Comparison of ENCODE assay signal across 20 cellular contexts in genomic region chr11:134599180-134599810, GRCh38.
DNase-seq lines count a peak whose midpoint lies in the region; ATAC-seq, FAIRE-seq and TF ChIP-seq lines count a peak whose summit lies in the region.
"Had no signal": no experiment of that assay in that cellular context is flagged by ENCODE, and none has a peak within 500 bp of the region (broad histone marks: within the 10 kb centered on the region; RNA-seq: fewer than 3 reads in every experiment).

No MANE protein-coding gene starts in this region.

- H3K36me3 ChIP-seq in HepG2 (replicated peaks in 1 of 2; ENCODE audit: control insufficient read depth in 1 of 2, insufficient read depth in 2 of 2, low read length in 2 of 2) (no peaks in the 10 kb centered on the region), right lobe of liver (no peaks in the 10 kb centered on the region), SJCRH30 (no peaks in the 10 kb centered on the region), PC-9 (ENCODE audit: low read depth) (no peaks in the 10 kb centered on the region)
- H3K36me3 ChIP-seq: left ventricle myocardium inferior, prostate gland had no signal

- no peaks in the 10 kb centered on the region for H3K4me1 ChIP-seq in HepG2 (ENCODE audit: insufficient read depth, low read length)
- H3K4me1 ChIP-seq in right lobe of liver, result no peaks in the 10 kb centered on the region
- H3K4me1 ChIP-seq in SJCRH30, result peaks cover 4% of the 10 kb centered on the region
- no peaks in the 10 kb centered on the region for H3K4me1 ChIP-seq in PC-9 (replicated peaks; ENCODE audit: insufficient read depth)
- H3K4me1 ChIP-seq: left ventricle myocardium inferior, prostate gland had no signal

- BruUV-seq in HepG2 (replicated peaks; lab: Mats Ljungman, UMichigan) (no TSS peak), PC-9 (replicated peaks; lab: Mats Ljungman, UMichigan) (no TSS peak)

- no peak for FAIRE-seq in HepG2 (lab: Jason Lieb, UNC)
- FAIRE-seq: astrocyte, small intestine had no signal

- no peak overlapping the region for H3K4me2 ChIP-seq in HepG2 (ENCODE audit: low read depth, low read length)
- no peak overlapping the region for H3K4me2 ChIP-seq in PC-9

- no peak for TF ChIP-seq EP300 in HepG2 (IDR thresholded peaks at IDR 0.05; ENCODE audit: low read depth in 2 of 2, low read length in 2 of 2)
- no peak for TF ChIP-seq EP300 in HepG2 (CRISPR knock-in tag; IDR thresholded peaks at IDR 0.05; ENCODE audit: borderline replicate concordance)

- no peak for ATAC-seq in HepG2
- ATAC-seq in right lobe of liver, result no peak
- ATAC-seq in GM21360 (IDR thresholded peaks at IDR 0.05; ENCODE audit: unreplicated experiment), result no peak
- ATAC-seq: activated naive CD4-positive, alpha-beta T cell treated with anti-CD3 and anti-CD28 coated beads, Interleukin-2, amount 50 U/mL, for 72 hours; stimulated activated effector memory CD8-positive, alpha-beta T cell treated with anti-CD3 and anti-CD28 coated beads, Interleukin-12 subunit alpha, Interleukin-12 subunit beta, amount 100 ng/mL, for 72 hours had no signal

- no peak for TF ChIP-seq RAD21 in HepG2 (CRISPR knock-in tag; IDR thresholded peaks at IDR 0.05)

- DNase-seq in HepG2 (ENCODE audit: low spot score) (no peak), right lobe of liver (no peak), SJCRH30 (peak; percentile 39 to 65), left kidney (ENCODE audit: low read depth, low spot score) (peak; percentile 48), ureter (ENCODE audit: low spot score) (peak; percentile 19), NCI-H526 treated with DMSO at 0.1 percent for 48 hours (lab: John Stamatoyannopoulos, UW) (no peak), PC-9 (no peak)
- DNase-seq: activated CD4-positive, alpha-beta T cell treated with anti-CD3 and anti-CD28 coated beads for 1 hour; central memory CD4-positive, alpha-beta T cell; dorsolateral prefrontal cortex; left ventricle myocardium inferior; NCI-H1417 treated with DMSO at 0.1 percent for 48 hours; NCI-H2171; NCI-H526; small intestine had no signal

- in situ Hi-C loops in HepG2 (cut with HindIII; ENCODE audit: extremely low pct_ligation_motif_present, low pct_unique_long_range_greater_than_20kb), result no loop called here

- TF ChIP-seq POLR2A in HepG2 (IDR thresholded peaks at IDR 0.05; ENCODE audit: insufficient read depth in 1 of 2, low read depth in 2 of 2, low read length in 2 of 2) (no peak), right lobe of liver (IDR thresholded peaks at IDR 0.05) (no peak)

- H3K4me3 ChIP-seq in HepG2 (replicated peaks in 1 of 3; ENCODE audit: insufficient read depth in 1 of 3, low read depth in 2 of 3, low read length in 3 of 3), result no peak overlapping the region
- H3K4me3 ChIP-seq in right lobe of liver, result no peak overlapping the region
- no peak overlapping the region for H3K4me3 ChIP-seq in SJCRH30
- no peak overlapping the region for H3K4me3 ChIP-seq in PC-9
- H3K4me3 ChIP-seq: dorsolateral prefrontal cortex, left ventricle myocardium inferior, prostate gland had no signal

- no peaks in the 10 kb centered on the region for H3F3A ChIP-seq in PC-9 (ENCODE audit: insufficient read depth, low read depth)

- H4K20me1 ChIP-seq in HepG2 (ENCODE audit: insufficient read depth, low read length) (no peaks in the 10 kb centered on the region), PC-9 (ENCODE audit: insufficient read depth) (no peaks in the 10 kb centered on the region)

- no peaks in the 10 kb centered on the region for H3K9me2 ChIP-seq in PC-9 (ENCODE audit: insufficient read depth)

- H3K79me2 ChIP-seq in HepG2 (ENCODE audit: insufficient read depth, low read length), result no peaks in the 10 kb centered on the region
- no peaks in the 10 kb centered on the region for H3K79me2 ChIP-seq in PC-9 (ENCODE audit: low read depth)

- 10% methylated on average over 7 of the region's 8 CpGs for WGBS in HepG2 (ENCODE audit: low lambda C conversion rate)
- WGBS in right lobe of liver (ENCODE audit: insufficient coverage, low coverage, low lambda C conversion rate, missing lambda C conversion rate), result 21% methylated on average over 8 of the region's 8 CpGs

- POLR2A ChIA-PET in HepG2 (lab: Yijun Ruan, JAX), result no interaction called here
- POLR2A ChIA-PET in PC-9 (lab: Charles Lee; ENCODE audit: unreplicated experiment), result no interaction called here

- no peak overlapping the region for H2AFZ ChIP-seq in HepG2 (ENCODE audit: low read length)
- no peak overlapping the region for H2AFZ ChIP-seq in PC-9

- TF ChIP-seq CTCF in HepG2 (CRISPR knock-in tag; IDR thresholded peaks at IDR 0.05) (no peak), right lobe of liver (IDR thresholded peaks at IDR 0.05) (no peak), PC-9 (conservative IDR thresholded peaks at IDR 0.05) (no peak)

- H3K9me3 ChIP-seq in HepG2 (ENCODE audit: low read length) (no peaks in the 10 kb centered on the region), right lobe of liver (no peaks in the 10 kb centered on the region), SJCRH30 (replicated peaks) (no peaks in the 10 kb centered on the region), PC-9 (ENCODE audit: insufficient read depth, low read depth) (no peaks in the 10 kb centered on the region)
- H3K9me3 ChIP-seq: left ventricle myocardium inferior, prostate gland had no signal

- H3K27ac ChIP-seq in HepG2 (ENCODE audit: extremely low read length, insufficient read depth, low read length) (no peak overlapping the region), right lobe of liver (no peak overlapping the region), SJCRH30 (no peak overlapping the region), PC-9 (no peak overlapping the region)
- H3K27ac ChIP-seq: dorsolateral prefrontal cortex, left ventricle myocardium inferior, prostate gland had no signal

- H3K9ac ChIP-seq in HepG2 (ENCODE audit: insufficient read depth, low read depth, low read length), result no peak overlapping the region

- H3K27me3 ChIP-seq in HepG2 (ENCODE audit: control insufficient read depth in 1 of 2, insufficient read depth in 2 of 2, low read length in 2 of 2) (peaks cover 0 to 2% of the 10 kb centered on the region in 2 experiments; a peak in 3 of 5 replicates), right lobe of liver (no peaks in the 10 kb centered on the region), SJCRH30 (no peaks in the 10 kb centered on the region), PC-9 (ENCODE audit: insufficient read depth, low read depth) (peaks cover 85% of the 10 kb centered on the region)
- H3K27me3 ChIP-seq: dorsolateral prefrontal cortex had no signal

- intact Hi-C loops in HepG2 (cut with micrococcal nuclease; ENCODE audit: unreplicated experiment), result no loop called here
- intact Hi-C loops in right lobe of liver (cut with DNase I), result no loop called here
- intact Hi-C loops in PC-9 (cut with micrococcal nuclease; ENCODE audit: unreplicated experiment), result no loop called here

- CTCF ChIA-PET in HepG2 (lab: Yijun Ruan, JAX; ENCODE audit: low intra/inter-chr PET ratio, low total read pairs) (no interaction called here), PC-9 (lab: Charles Lee) (no interaction called here)

TF ChIP-seq in HepG2, 621 proteins besides CTCF, POLR2A, EP300 and RAD21 (continues in another document):
- TF ChIP-seq HMG20B (CRISPR knock-in tag; conservative IDR thresholded peaks at IDR 0.05) (no peak), MEIS1 (CRISPR knock-in tag; IDR thresholded peaks at IDR 0.05; ENCODE audit: borderline replicate concordance) (no peak), NFE2L2 (IDR thresholded peaks at IDR 0.05; ENCODE audit: low read length) (peak; percentile 68)
- TF ChIP-seq, protein P1, sequence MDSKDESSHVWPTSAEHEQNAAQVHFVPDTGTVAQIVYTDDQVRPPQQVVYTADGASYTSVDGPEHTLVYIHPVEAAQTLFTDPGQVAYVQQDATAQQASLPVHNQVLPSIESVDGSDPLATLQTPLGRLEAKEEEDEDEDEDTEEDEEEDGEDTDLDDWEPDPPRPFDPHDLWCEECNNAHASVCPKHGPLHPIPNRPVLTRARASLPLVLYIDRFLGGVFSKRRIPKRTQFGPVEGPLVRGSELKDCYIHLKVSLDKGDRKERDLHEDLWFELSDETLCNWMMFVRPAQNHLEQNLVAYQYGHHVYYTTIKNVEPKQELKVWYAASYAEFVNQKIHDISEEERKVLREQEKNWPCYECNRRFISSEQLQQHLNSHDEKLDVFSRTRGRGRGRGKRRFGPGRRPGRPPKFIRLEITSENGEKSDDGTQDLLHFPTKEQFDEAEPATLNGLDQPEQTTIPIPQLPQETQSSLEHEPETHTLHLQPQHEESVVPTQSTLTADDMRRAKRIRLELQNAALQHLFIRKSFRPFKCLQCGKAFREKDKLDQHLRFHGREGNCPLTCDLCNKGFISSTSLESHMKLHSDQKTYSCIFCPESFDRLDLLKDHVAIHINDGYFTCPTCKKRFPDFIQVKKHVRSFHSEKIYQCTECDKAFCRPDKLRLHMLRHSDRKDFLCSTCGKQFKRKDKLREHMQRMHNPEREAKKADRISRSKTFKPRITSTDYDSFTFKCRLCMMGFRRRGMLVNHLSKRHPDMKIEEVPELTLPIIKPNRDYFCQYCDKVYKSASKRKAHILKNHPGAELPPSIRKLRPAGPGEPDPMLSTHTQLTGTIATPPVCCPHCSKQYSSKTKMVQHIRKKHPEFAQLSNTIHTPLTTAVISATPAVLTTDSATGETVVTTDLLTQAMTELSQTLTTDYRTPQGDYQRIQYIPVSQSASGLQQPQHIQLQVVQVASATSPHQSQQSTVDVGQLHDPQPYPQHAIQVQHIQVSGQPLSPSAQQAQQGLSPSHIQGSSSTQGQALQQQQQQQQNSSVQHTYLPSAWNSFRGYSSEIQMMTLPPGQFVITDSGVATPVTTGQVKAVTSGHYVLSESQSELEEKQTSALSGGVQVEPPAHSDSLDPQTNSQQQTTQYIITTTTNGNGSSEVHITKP (CRISPR knock-in tag; IDR thresholded peaks at IDR 0.05; ENCODE audit: low read depth), result no peak

Comparison
In these comparisons a context has a peak if more than half of its experiments do, and no peak if none do; other contexts are left out.
1. DNase-seq: peak in SJCRH30 (2 of 2), left kidney (single experiment) and ureter (single experiment); none in HepG2 (single experiment), right lobe of liver (0 of 3), NCI-H526 treated with DMSO at 0.1 percent for 48 hours (single experiment) and PC-9 (0 of 2).